2 cellular contexts compared by ENCODE assay signal in genomic region chr11:123899792-123900191, GRCh38.
TF ChIP-seq lines count a peak whose summit lies in the region.

No MANE protein-coding gene starts in this region.

TF ChIP-seq in GM23338, 12 proteins besides CTCF, POLR2A, EP300 and RAD21:
- TF ChIP-seq NANOG (IDR thresholded peaks at IDR 0.05; ENCODE audit: borderline replicate concordance) (no peak), POLR2AphosphoS5 (IDR thresholded peaks at IDR 0.05; ENCODE audit: low read depth) (no peak), STAT1 (IDR thresholded peaks at IDR 0.05; ENCODE audit: unreplicated experiment) (no peak), CREB1 (CRISPR knock-in tag; IDR thresholded peaks at IDR 0.05; ENCODE audit: low read depth) (no peak), ETS1 (IDR thresholded peaks at IDR 0.05) (no peak), REST (IDR thresholded peaks at IDR 0.05; ENCODE audit: unreplicated experiment) (no peak), ZNF114 (CRISPR knock-in tag; IDR thresholded peaks at IDR 0.05) (no peak), JUNB (IDR thresholded peaks at IDR 0.05; ENCODE audit: unreplicated experiment) (no peak), ZNF462 (CRISPR knock-in tag; IDR thresholded peaks at IDR 0.05) (no peak), EZH2 (IDR thresholded peaks at IDR 0.05; ENCODE audit: low read depth, unreplicated experiment) (no peak), ZNF331 (CRISPR knock-in tag; IDR thresholded peaks at IDR 0.05; ENCODE audit: low read depth) (no peak), EZH2phosphoT487 (IDR thresholded peaks at IDR 0.05; ENCODE audit: unreplicated experiment) (no peak)

TF ChIP-seq in H1, 55 proteins besides CTCF, POLR2A, EP300 and RAD21:
- TF ChIP-seq HDAC6 (IDR thresholded peaks at IDR 0.05; ENCODE audit: low read depth, low read length) = no peak
- TF ChIP-seq SIX5 (IDR thresholded peaks at IDR 0.05; ENCODE audit: low read depth, low read length) = no peak
- TF ChIP-seq CTBP2 (IDR thresholded peaks at IDR 0.05; ENCODE audit: borderline replicate concordance, insufficient read depth, insufficient read length, low read length) = no peak
- TF ChIP-seq TAF7 (optimal IDR thresholded peaks at IDR 0.05; ENCODE audit: borderline replicate concordance, low read depth, low read length) = no peak
- TF ChIP-seq ATF2 (IDR thresholded peaks at IDR 0.05; ENCODE audit: low read length) = no peak
- TF ChIP-seq JUND (IDR thresholded peaks at IDR 0.05; ENCODE audit: low read length) = no peak
- TF ChIP-seq BACH1 (IDR thresholded peaks at IDR 0.05; ENCODE audit: low read length) = no peak
- TF ChIP-seq SIRT6 (IDR thresholded peaks at IDR 0.05; ENCODE audit: low read length) = no peak
- no peak for TF ChIP-seq NRF1 (IDR thresholded peaks at IDR 0.05; ENCODE audit: low read depth, low read length)
- no peak for TF ChIP-seq SIN3A (conservative IDR thresholded peaks at IDR 0.05 in 1 of 2, IDR thresholded peaks at IDR 0.05 in 1 of 2; ENCODE audit: low read depth in 1 of 2, low read length in 2 of 2)
- no peak for TF ChIP-seq NANOG (IDR thresholded peaks at IDR 0.05; ENCODE audit: insufficient read depth, low read depth, low read length, poor library complexity, severe bottlenecking)
- TF ChIP-seq RBBP5 (IDR thresholded peaks at IDR 0.05; ENCODE audit: borderline replicate concordance, low read depth, low read length) = no peak
- TF ChIP-seq HDAC2 (IDR thresholded peaks at IDR 0.05; ENCODE audit: borderline replicate concordance in 1 of 2, low read depth in 2 of 2, low read length in 2 of 2) = no peak
- no peak for TF ChIP-seq USF2 (IDR thresholded peaks at IDR 0.05; ENCODE audit: low read length)
- no peak for TF ChIP-seq GABPA (IDR thresholded peaks at IDR 0.05; ENCODE audit: borderline replicate concordance, insufficient read depth, low read length)
- TF ChIP-seq TBP (IDR thresholded peaks at IDR 0.05; ENCODE audit: low read depth, low read length) = no peak
- no peak for TF ChIP-seq EGR1 (IDR thresholded peaks at IDR 0.05; ENCODE audit: borderline replicate concordance, low read depth, low read length)
- no peak for TF ChIP-seq ATF3 (IDR thresholded peaks at IDR 0.05; ENCODE audit: insufficient read depth, low read depth, low read length)
- TF ChIP-seq POLR2AphosphoS5 (IDR thresholded peaks at IDR 0.05; ENCODE audit: low read depth, low read length) = no peak
- no peak for TF ChIP-seq JUN (IDR thresholded peaks at IDR 0.05; ENCODE audit: low read depth, low read length)
